ENCODE assay signal across 1 cellular context in genomic region chr4:156685308-156685707, GRCh38.
TF ChIP-seq lines count a peak whose summit lies in the region.

No MANE protein-coding gene starts in this region.

TF ChIP-seq in SK-N-SH, 30 proteins besides CTCF, POLR2A, EP300 and RAD21 (continued from another document):
- TF ChIP-seq ZBTB33 (IDR thresholded peaks at IDR 0.05; ENCODE audit: borderline replicate concordance, low read depth) = 0 out of 2 replicates have a peak, but pooled peaks have one; percentile 15
- no peak for TF ChIP-seq REST (IDR thresholded peaks at IDR 0.05; ENCODE audit: low read depth, low read length)
- TF ChIP-seq GATA2 (CRISPR knock-in tag; IDR thresholded peaks at IDR 0.05) = no peak
- no peak for TF ChIP-seq USF1 (IDR thresholded peaks at IDR 0.05; ENCODE audit: borderline replicate concordance, low read depth)
- no peak for TF ChIP-seq FOXM1 (IDR thresholded peaks at IDR 0.05; ENCODE audit: low read depth)
- peak; percentile 55; the same call in 1 of the 2 replicates for TF ChIP-seq FOSL2 (IDR thresholded peaks at IDR 0.05; ENCODE audit: borderline replicate concordance, low read depth)
- TF ChIP-seq CHD2 (IDR thresholded peaks at IDR 0.05; ENCODE audit: low read length, partially characterized antibody) = no peak
- no peak for TF ChIP-seq SIN3A (IDR thresholded peaks at IDR 0.05; ENCODE audit: borderline replicate concordance, low read depth, low read length)
- TF ChIP-seq PBX3 (IDR thresholded peaks at IDR 0.05) = peak; percentile 91
